In the genomic region with DNA sequence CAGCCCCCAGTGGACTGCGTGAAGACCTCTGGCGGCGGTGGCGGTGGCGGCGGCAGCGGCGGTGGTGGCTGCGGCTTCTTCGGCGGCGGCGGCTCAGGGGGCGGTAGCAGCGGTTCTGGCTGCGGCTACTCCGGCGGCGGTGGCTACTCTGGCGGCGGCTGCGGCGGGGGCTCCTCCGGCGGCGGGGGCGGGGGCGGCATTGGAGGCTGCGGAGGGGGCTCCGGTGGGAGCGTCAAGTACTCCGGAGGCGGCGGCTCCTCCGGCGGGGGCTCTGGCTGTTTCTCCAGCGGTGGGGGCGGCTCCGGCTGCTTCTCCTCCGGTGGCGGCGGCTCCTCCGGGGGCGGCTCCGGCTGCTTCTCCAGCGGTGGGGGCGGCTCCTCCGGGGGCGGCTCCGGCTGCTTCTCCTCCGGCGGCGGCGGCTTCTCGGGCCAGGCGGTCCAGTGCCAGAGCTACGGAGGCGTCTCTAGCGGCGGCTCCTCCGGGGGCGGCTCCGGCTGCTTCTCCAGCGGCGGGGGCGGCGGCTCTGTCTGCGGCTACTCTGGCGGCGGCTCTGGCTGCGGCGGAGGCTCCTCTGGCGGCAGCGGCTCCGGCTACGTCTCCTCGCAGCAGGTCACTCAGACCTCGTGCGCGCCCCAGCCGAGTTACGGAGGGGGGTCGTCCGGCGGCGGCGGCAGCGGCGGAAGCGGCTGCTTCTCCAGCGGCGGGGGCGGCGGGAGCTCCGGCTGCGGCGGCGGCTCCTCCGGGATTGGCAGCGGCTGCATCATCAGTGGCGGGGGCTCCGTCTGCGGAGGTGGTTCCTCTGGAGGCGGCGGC, we compare ENCODE assay signal across 1 cellular context.
TF ChIP-seq lines count a peak whose summit lies in the region.

No MANE protein-coding gene starts in this region.

TF ChIP-seq in HEK293, 187 proteins besides CTCF, POLR2A, EP300 and RAD21 (continued from another document):
- TF ChIP-seq, protein P1, sequence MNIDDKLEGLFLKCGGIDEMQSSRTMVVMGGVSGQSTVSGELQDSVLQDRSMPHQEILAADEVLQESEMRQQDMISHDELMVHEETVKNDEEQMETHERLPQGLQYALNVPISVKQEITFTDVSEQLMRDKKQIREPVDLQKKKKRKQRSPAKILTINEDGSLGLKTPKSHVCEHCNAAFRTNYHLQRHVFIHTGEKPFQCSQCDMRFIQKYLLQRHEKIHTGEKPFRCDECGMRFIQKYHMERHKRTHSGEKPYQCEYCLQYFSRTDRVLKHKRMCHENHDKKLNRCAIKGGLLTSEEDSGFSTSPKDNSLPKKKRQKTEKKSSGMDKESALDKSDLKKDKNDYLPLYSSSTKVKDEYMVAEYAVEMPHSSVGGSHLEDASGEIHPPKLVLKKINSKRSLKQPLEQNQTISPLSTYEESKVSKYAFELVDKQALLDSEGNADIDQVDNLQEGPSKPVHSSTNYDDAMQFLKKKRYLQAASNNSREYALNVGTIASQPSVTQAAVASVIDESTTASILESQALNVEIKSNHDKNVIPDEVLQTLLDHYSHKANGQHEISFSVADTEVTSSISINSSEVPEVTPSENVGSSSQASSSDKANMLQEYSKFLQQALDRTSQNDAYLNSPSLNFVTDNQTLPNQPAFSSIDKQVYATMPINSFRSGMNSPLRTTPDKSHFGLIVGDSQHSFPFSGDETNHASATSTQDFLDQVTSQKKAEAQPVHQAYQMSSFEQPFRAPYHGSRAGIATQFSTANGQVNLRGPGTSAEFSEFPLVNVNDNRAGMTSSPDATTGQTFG (tag by site-specific recombination; IDR thresholded peaks at IDR 0.05; ENCODE audit: borderline replicate concordance): no peak
- peak; percentile 68 for TF ChIP-seq ZNF341 (tag by site-specific recombination; IDR thresholded peaks at IDR 0.05; ENCODE audit: low read depth)
- TF ChIP-seq, protein P2, sequence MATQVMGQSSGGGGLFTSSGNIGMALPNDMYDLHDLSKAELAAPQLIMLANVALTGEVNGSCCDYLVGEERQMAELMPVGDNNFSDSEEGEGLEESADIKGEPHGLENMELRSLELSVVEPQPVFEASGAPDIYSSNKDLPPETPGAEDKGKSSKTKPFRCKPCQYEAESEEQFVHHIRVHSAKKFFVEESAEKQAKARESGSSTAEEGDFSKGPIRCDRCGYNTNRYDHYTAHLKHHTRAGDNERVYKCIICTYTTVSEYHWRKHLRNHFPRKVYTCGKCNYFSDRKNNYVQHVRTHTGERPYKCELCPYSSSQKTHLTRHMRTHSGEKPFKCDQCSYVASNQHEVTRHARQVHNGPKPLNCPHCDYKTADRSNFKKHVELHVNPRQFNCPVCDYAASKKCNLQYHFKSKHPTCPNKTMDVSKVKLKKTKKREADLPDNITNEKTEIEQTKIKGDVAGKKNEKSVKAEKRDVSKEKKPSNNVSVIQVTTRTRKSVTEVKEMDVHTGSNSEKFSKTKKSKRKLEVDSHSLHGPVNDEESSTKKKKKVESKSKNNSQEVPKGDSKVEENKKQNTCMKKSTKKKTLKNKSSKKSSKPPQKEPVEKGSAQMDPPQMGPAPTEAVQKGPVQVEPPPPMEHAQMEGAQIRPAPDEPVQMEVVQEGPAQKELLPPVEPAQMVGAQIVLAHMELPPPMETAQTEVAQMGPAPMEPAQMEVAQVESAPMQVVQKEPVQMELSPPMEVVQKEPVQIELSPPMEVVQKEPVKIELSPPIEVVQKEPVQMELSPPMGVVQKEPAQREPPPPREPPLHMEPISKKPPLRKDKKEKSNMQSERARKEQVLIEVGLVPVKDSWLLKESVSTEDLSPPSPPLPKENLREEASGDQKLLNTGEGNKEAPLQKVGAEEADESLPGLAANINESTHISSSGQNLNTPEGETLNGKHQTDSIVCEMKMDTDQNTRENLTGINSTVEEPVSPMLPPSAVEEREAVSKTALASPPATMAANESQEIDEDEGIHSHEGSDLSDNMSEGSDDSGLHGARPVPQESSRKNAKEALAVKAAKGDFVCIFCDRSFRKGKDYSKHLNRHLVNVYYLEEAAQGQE (tag by site-specific recombination; IDR thresholded peaks at IDR 0.05): no peak
- peak; percentile 70 for TF ChIP-seq ZNF394 (tag by site-specific recombination; IDR thresholded peaks at IDR 0.05; ENCODE audit: borderline replicate concordance)
- peak; percentile 58; the same call in 1 of the 2 replicates for TF ChIP-seq GLIS2 (tag by site-specific recombination; IDR thresholded peaks at IDR 0.05)
- TF ChIP-seq ZBTB17 (tag by site-specific recombination; IDR thresholded peaks at IDR 0.05): no peak
- TF ChIP-seq ZNF660 (tag by site-specific recombination; IDR thresholded peaks at IDR 0.05): 0 out of 2 replicates have a peak, but pooled peaks have one; percentile 20
- TF ChIP-seq, protein P3, sequence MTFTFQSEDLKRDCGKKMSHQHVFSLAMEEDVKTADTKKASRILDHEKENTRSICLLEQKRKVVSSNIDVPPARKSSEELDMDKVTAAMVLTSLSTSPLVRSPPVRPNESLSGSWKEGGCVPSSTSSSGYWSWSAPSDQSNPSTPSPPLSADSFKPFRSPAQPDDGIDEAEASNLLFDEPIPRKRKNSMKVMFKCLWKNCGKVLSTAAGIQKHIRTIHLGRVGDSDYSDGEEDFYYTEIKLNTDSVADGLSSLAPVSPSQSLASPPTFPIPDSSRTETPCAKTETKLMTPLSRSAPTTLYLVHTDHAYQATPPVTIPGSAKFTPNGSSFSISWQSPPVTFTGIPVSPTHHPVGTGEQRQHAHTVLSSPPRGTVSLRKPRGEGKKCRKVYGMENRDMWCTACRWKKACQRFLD (tag by site-specific recombination; IDR thresholded peaks at IDR 0.05): no peak
- peak; percentile 47 for TF ChIP-seq ZIC2 (tag by site-specific recombination; IDR thresholded peaks at IDR 0.05)
- no peak for TF ChIP-seq ZNF157 (tag by site-specific recombination; IDR thresholded peaks at IDR 0.05)
- TF ChIP-seq, protein P4, sequence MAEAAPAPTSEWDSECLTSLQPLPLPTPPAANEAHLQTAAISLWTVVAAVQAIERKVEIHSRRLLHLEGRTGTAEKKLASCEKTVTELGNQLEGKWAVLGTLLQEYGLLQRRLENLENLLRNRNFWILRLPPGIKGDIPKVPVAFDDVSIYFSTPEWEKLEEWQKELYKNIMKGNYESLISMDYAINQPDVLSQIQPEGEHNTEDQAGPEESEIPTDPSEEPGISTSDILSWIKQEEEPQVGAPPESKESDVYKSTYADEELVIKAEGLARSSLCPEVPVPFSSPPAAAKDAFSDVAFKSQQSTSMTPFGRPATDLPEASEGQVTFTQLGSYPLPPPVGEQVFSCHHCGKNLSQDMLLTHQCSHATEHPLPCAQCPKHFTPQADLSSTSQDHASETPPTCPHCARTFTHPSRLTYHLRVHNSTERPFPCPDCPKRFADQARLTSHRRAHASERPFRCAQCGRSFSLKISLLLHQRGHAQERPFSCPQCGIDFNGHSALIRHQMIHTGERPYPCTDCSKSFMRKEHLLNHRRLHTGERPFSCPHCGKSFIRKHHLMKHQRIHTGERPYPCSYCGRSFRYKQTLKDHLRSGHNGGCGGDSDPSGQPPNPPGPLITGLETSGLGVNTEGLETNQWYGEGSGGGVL (tag by site-specific recombination; IDR thresholded peaks at IDR 0.05): peak; percentile 53
- no peak for TF ChIP-seq OSR2 (tag by site-specific recombination; IDR thresholded peaks at IDR 0.05)
- TF ChIP-seq, protein P5, sequence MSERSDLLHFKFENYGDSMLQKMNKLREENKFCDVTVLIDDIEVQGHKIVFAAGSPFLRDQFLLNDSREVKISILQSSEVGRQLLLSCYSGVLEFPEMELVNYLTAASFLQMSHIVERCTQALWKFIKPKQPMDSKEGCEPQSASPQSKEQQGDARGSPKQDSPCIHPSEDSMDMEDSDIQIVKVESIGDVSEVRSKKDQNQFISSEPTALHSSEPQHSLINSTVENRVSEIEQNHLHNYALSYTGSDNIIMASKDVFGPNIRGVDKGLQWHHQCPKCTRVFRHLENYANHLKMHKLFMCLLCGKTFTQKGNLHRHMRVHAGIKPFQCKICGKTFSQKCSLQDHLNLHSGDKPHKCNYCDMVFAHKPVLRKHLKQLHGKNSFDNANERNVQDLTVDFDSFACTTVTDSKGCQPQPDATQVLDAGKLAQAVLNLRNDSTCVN (tag by site-specific recombination; optimal IDR thresholded peaks at IDR 0.05): peak; percentile 27
- no peak for TF ChIP-seq ZFP41 (tag by site-specific recombination; IDR thresholded peaks at IDR 0.05; ENCODE audit: borderline replicate concordance)
- TF ChIP-seq ZNF664 (tag by site-specific recombination; IDR thresholded peaks at IDR 0.05): no peak
- TF ChIP-seq, protein P6, sequence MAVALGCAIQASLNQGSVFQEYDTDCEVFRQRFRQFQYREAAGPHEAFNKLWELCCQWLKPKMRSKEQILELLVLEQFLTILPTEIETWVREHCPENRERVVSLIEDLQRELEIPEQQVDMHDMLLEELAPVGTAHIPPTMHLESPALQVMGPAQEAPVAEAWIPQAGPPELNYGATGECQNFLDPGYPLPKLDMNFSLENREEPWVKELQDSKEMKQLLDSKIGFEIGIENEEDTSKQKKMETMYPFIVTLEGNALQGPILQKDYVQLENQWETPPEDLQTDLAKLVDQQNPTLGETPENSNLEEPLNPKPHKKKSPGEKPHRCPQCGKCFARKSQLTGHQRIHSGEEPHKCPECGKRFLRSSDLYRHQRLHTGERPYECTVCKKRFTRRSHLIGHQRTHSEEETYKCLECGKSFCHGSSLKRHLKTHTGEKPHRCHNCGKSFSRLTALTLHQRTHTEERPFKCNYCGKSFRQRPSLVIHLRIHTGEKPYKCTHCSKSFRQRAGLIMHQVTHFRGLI (tag by site-specific recombination; IDR thresholded peaks at IDR 0.05): no peak
- TF ChIP-seq SALL2 (tag by site-specific recombination; IDR thresholded peaks at IDR 0.05; ENCODE audit: borderline replicate concordance): no peak
- TF ChIP-seq ZSCAN23 (tag by site-specific recombination; IDR thresholded peaks at IDR 0.05): no peak
- TF ChIP-seq ZNF670 (tag by site-specific recombination; IDR thresholded peaks at IDR 0.05; ENCODE audit: low read depth): no peak
- no peak for TF ChIP-seq KLF10 (tag by site-specific recombination; IDR thresholded peaks at IDR 0.05)
- TF ChIP-seq ZNF2 (tag by site-specific recombination; IDR thresholded peaks at IDR 0.05): no peak
- TF ChIP-seq WT1 (tag by site-specific recombination; IDR thresholded peaks at IDR 0.05): no peak
